Comparison of ENCODE assay signal across 8 cellular contexts in genomic region chrX:54494970-54495813, GRCh38. TPM values are rescaled to one million over a fixed set of nuclear protein-coding genes. Genes with fewer than 3 reads are reported as not detected.
DNase-seq lines count a peak whose midpoint lies in the region; ATAC-seq and TF ChIP-seq lines count a peak whose summit lies in the region.

No MANE protein-coding gene starts in this region.

- peak overlapping the region; percentile 49 for H3K4me3 ChIP-seq in Jurkat, Clone E6-1 (ENCODE audit: low read length)
- peak overlapping the region; percentile 42 to 54 (median 44) for H3K4me3 ChIP-seq in right lobe of liver
- H3K4me3 ChIP-seq in tibial artery: peak overlapping the region; percentile 67 to 76

- no peaks in the 10 kb centered on the region for H3K9me3 ChIP-seq in right lobe of liver
- H3K9me3 ChIP-seq in tibial artery: no peaks in the 10 kb centered on the region

- H3K4me1 ChIP-seq in right lobe of liver: no peaks in the 10 kb centered on the region
- H3K4me1 ChIP-seq in tibial artery: peaks cover 0 to 35% (median 12%) of the 10 kb centered on the region in 4 donors

- H3K27ac ChIP-seq in C4-2B (peak overlapping the region; percentile 42), right lobe of liver (no peak overlapping the region), tibial artery (peak overlapping the region; percentile 86)

- TF ChIP-seq POLR2A in right lobe of liver (IDR thresholded peaks at IDR 0.05): no peak

- DNase-seq in Jurkat, Clone E6-1 (ENCODE audit: low read depth, low spot score): no peak
- peak; percentile 30 for DNase-seq in cerebellar cortex (ENCODE audit: low spot score)
- peak in 1 of 3 donors; percentile 42 for DNase-seq in right lobe of liver
- DNase-seq in tibial artery: peak; percentile 30 to 72
- DNase-seq in NK-92 treated with Interleukin-12 subunit alpha and Interleukin-12 subunit beta, amount 100 ng/mL, for 24 hours (lab: John Stamatoyannopoulos, UW): no peak
- DNase-seq in HUDEP-2 (lab: John Stamatoyannopoulos, UW; ENCODE audit: unreplicated experiment in 76 of 76): no peak

- intact Hi-C loops in right lobe of liver (cut with DNase I) (no loop called here), tibial artery (cut with DNase I; ENCODE audit: low total_unique reads) (no loop called here)

- 6% methylated on average over 14 of the region's 87 CpGs for WGBS in right lobe of liver (ENCODE audit: insufficient coverage, low coverage, low lambda C conversion rate, missing lambda C conversion rate)

- H3K36me3 ChIP-seq in right lobe of liver (no peaks in the 10 kb centered on the region), tibial artery (no peaks in the 10 kb centered on the region)

- H3K27me3 ChIP-seq in right lobe of liver: no peaks in the 10 kb centered on the region
- no peaks in the 10 kb centered on the region for H3K27me3 ChIP-seq in tibial artery

- ATAC-seq in right lobe of liver (peak; percentile 30 to 59 (median 42)), HG02571 (IDR thresholded peaks at IDR 0.05; ENCODE audit: unreplicated experiment) (no peak)

- no peak for TF ChIP-seq CTCF in C4-2B (conservative IDR thresholded peaks at IDR 0.05)
- no peak for TF ChIP-seq CTCF in right lobe of liver (IDR thresholded peaks at IDR 0.05)
- TF ChIP-seq CTCF in tibial artery (IDR thresholded peaks at IDR 0.05): no peak

RNA-seq across cellular contexts. Expression of gene FGD1, which starts 0.8 kb away (rescaled TPM):
- 5.1 TPM for polyA plus RNA-seq in Jurkat, Clone E6-1 (2012; ENCODE audit: insufficient read depth, insufficient read length)
- total RNA-seq in right lobe of liver: 1 to 10 TPM in 1 of 6 experiments, under 1 TPM in 5; 0.51 to 1.4 (median 0.77) TPM

RNA-seq across cellular contexts. Expression of gene GNL3L, which starts 34.8 kb away (rescaled TPM):
- polyA plus RNA-seq in Jurkat, Clone E6-1 (2012; ENCODE audit: insufficient read depth, insufficient read length): 11.5 TPM
- 10 to 100 TPM in 4 of 6 experiments, 1 to 10 TPM in 2; 7.8 to 14.0 (median 11.9) TPM for total RNA-seq in right lobe of liver

RNA-seq across cellular contexts. Expression of gene TSR2, which starts 55.0 kb away (rescaled TPM):
- polyA plus RNA-seq in Jurkat, Clone E6-1 (2012; ENCODE audit: insufficient read depth, insufficient read length): 51.1 TPM
- 10 to 100 TPM; 10.6 to 19.9 (median 15.7) TPM for total RNA-seq in right lobe of liver

Comparison
In these comparisons a context has a peak if more than half of its experiments do, and no peak if none do; other contexts are left out.
1. H3K27ac ChIP-seq: peak in C4-2B (single experiment) and tibial artery (2 of 2); none in right lobe of liver (0 of 3).
2. DNase-seq: peak in cerebellar cortex (single experiment) and tibial artery (2 of 2); none in Jurkat, Clone E6-1 (single experiment), NK-92 treated with Interleukin-12 subunit alpha and Interleukin-12 subunit beta, amount 100 ng/mL, for 24 hours (single experiment) and HUDEP-2 (0 of 76).
3. Peak in every context shown above with its lines, with median percentiles within 50 percentile points of each other: H3K4me3 ChIP-seq.